ENCODE assay signal across 13 cellular contexts in the genomic region with DNA sequence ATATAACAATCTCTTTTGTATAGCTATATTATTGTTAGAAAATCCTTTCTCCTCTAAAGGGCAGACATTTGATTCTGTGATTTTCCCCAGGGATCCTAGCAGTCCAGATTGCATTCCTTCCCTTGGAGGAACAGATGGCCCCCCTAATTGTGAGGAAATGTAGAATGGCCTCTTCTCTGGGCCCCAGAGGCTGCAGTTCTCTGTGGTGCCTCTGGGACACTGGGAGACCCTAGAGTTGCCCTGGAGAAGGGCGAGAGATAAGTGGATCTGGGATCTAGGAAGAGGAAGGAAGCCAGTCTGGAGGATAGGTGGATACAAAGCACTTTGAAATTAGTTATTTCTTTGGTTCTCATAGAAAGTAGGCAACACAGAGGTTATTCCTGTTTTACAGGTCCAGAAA. TPM values are rescaled to one million over a fixed set of nuclear protein-coding genes. Genes with fewer than 3 reads are reported as not detected.
DNase-seq lines count a peak whose midpoint lies in the region; ATAC-seq and TF ChIP-seq lines count a peak whose summit lies in the region.
"Had no signal": no experiment of that assay in that cellular context is flagged by ENCODE, and none has a peak within 500 bp of the region (broad histone marks: within the 10 kb centered on the region; RNA-seq: fewer than 3 reads in every experiment).

No MANE protein-coding gene starts in this region.

- H3K4me1 ChIP-seq in tibial artery = peaks cover 0 to 25% (median 19%) of the 10 kb centered on the region in 4 donors

- H3K27me3 Mint-ChIP-seq in HFFc6 (ENCODE audit: insufficient read depth) (peaks cover 9% of the 10 kb centered on the region; the same call in 1 of the 2 replicates), nephron (ENCODE audit: low read depth) (no peaks in the 10 kb centered on the region)
- H3K27me3 Mint-ChIP-seq in activated naive CD8-positive, alpha-beta T cell treated with anti-CD3 and anti-CD28 coated beads, Interleukin-2, amount 50 U/mL, for 24 hours = no peaks in the 10 kb centered on the region

- no peaks in the 10 kb centered on the region for H3K9me3 Mint-ChIP-seq in HFFc6
- no peaks in the 10 kb centered on the region for H3K9me3 Mint-ChIP-seq in nephron
- no peaks in the 10 kb centered on the region for H3K9me3 Mint-ChIP-seq in activated naive CD8-positive, alpha-beta T cell treated with anti-CD3 and anti-CD28 coated beads, Interleukin-2, amount 50 U/mL, for 24 hours
- H3K9me3 Mint-ChIP-seq: activated T-helper 2 cell treated with anti-CD3 and anti-CD28 coated beads, Interferon-gamma antibody, Interleukin-2, Interleukin-4, amounts not matched to agents 10 μg/mL and 5 μg/mL and 100 μg/mL, durations not matched to agents 14 hours and 24 hours and 36 hours had no signal

- H3K27ac Mint-ChIP-seq in HFFc6 = no peak overlapping the region
- no peak overlapping the region for H3K27ac Mint-ChIP-seq in nephron
- H3K27ac Mint-ChIP-seq in activated naive CD8-positive, alpha-beta T cell treated with anti-CD3 and anti-CD28 coated beads, Interleukin-2, amount 50 U/mL, for 24 hours = no peak overlapping the region
- H3K27ac Mint-ChIP-seq: activated T-helper 2 cell treated with anti-CD3 and anti-CD28 coated beads, Interferon-gamma antibody, Interleukin-2, Interleukin-4, amounts not matched to agents 10 μg/mL and 5 μg/mL and 100 μg/mL, durations not matched to agents 14 hours and 24 hours and 36 hours had no signal

- H3K4me1 Mint-ChIP-seq in HFFc6 (ENCODE audit: low read depth) (peaks cover 46% of the 10 kb centered on the region), nephron (peaks cover 34% of the 10 kb centered on the region)
- H3K4me1 Mint-ChIP-seq in activated naive CD8-positive, alpha-beta T cell treated with anti-CD3 and anti-CD28 coated beads, Interleukin-2, amount 50 U/mL, for 24 hours = peaks cover 31% of the 10 kb centered on the region

- DNase-seq in DMS114 treated with DMSO at 0.1 percent for 48 hours (lab: John Stamatoyannopoulos, UW; ENCODE audit: unreplicated experiment) (peak; percentile 22), HFFc6 (no peak), tibial artery (no peak), C1 segment of cervical spinal cord (lab: John Stamatoyannopoulos, UW) (no peak)
- no peak for DNase-seq in activated naive CD8-positive, alpha-beta T cell treated with anti-CD3 and anti-CD28 coated beads, Interleukin-2, amount 50 U/mL, for 24 hours
- DNase-seq: activated CD4-positive, CD25-positive, alpha-beta regulatory T cell; DMS79; NCI-H187 treated with DMSO at 0.1 percent for 48 hours had no signal

- no peaks in the 10 kb centered on the region for H3K9me3 ChIP-seq in tibial artery

- TF ChIP-seq CTCF in HFFc6 (IDR thresholded peaks at IDR 0.05) (peak; percentile 30; the same call in 1 of the 2 replicates), VCaP (conservative IDR thresholded peaks at IDR 0.05) (0 out of 2 replicates have a peak, but pooled peaks have one; percentile 6), nephron (IDR thresholded peaks at IDR 0.05; ENCODE audit: unreplicated experiment in 3 of 3) (no peak), tibial artery (IDR thresholded peaks at IDR 0.05) (no peak)

- ATAC-seq in activated naive CD8-positive, alpha-beta T cell treated with anti-CD3 and anti-CD28 coated beads, Interleukin-2, amount 50 U/mL, for 24 hours = no peak

- H3K27ac ChIP-seq in VCaP (no peak overlapping the region), tibial artery (no peak overlapping the region)
- H3K27ac ChIP-seq: cardiac muscle cell had no signal

- intact Hi-C loops in tibial artery (cut with DNase I; ENCODE audit: low total_unique reads) = loop anchor here (10.0 kb wide), 1 partner anchor 72 kb away; a partner anchor contains a TSS

- H3K4me3 Mint-ChIP-seq in HFFc6 (no peak overlapping the region), nephron (peak overlapping the region; percentile 70 to 94 (median 88))
- no peak overlapping the region for H3K4me3 Mint-ChIP-seq in activated naive CD8-positive, alpha-beta T cell treated with anti-CD3 and anti-CD28 coated beads, Interleukin-2, amount 50 U/mL, for 24 hours

- H3K36me3 ChIP-seq in tibial artery = no peaks in the 10 kb centered on the region
- H3K36me3 ChIP-seq: cardiac muscle cell had no signal

- H3K4me3 ChIP-seq in tibial artery = no peak overlapping the region
- H3K4me3 ChIP-seq: cardiac muscle cell had no signal

- H3K27me3 ChIP-seq in tibial artery = no peaks in the 10 kb centered on the region
- H3K27me3 ChIP-seq: cardiac muscle cell had no signal

- no peaks in the 10 kb centered on the region for H3K36me3 Mint-ChIP-seq in HFFc6 (ENCODE audit: low read depth)
- H3K36me3 Mint-ChIP-seq in nephron (ENCODE audit: low read depth) = no peaks in the 10 kb centered on the region
- H3K36me3 Mint-ChIP-seq in activated naive CD8-positive, alpha-beta T cell treated with anti-CD3 and anti-CD28 coated beads, Interleukin-2, amount 50 U/mL, for 24 hours (ENCODE audit: low read depth) = no peaks in the 10 kb centered on the region

RNA-seq across cellular contexts. Expression of a gene that starts 1.9 kb away (rescaled TPM):
- total RNA-seq in HFFc6 (2021; fragmentation: NEBNext Ultra II Directional; extraction: Animal tissue kit (Norgen Biotek cat#: 25700)) = 10 to 100 TPM; 23.3 to 35.3 (median 34.6) TPM

RNA-seq across cellular contexts. Expression of a gene that starts 4.6 kb away (rescaled TPM):
- 1 to 10 TPM in 4 of 6 experiments, under 1 TPM in 2; 0.80 to 1.7 (median 1.2) TPM for total RNA-seq in HFFc6 (2021; fragmentation: NEBNext Ultra II Directional; extraction: Animal tissue kit (Norgen Biotek cat#: 25700))
- total RNA-seq: kidney epithelial cell had no signal

RNA-seq across cellular contexts. Expression of a gene that starts 11.8 kb away (rescaled TPM):
- not detected for total RNA-seq in HFFc6 (2021; fragmentation: NEBNext Ultra II Directional; extraction: Animal tissue kit (Norgen Biotek cat#: 25700))
- total RNA-seq: activated T-helper 2 cell treated with anti-CD3 and anti-CD28 coated beads, Interferon-gamma antibody, Interleukin-2, Interleukin-4, amounts not matched to agents 10 μg/mL and 5 μg/mL and 100 μg/mL, durations not matched to agents 14 hours and 24 hours and 36 hours; cardiac muscle cell; kidney epithelial cell had no signal

RNA-seq across cellular contexts. Expression of a gene that starts 12.3 kb away (rescaled TPM):
- total RNA-seq in HFFc6 (2021; fragmentation: NEBNext Ultra II Directional; extraction: Animal tissue kit (Norgen Biotek cat#: 25700)) = 10 to 100 TPM in 5 of 6 experiments, 1 to 10 TPM in 1; 8.7 to 15.2 (median 12.0) TPM

RNA-seq across cellular contexts. Expression of a gene that starts 25.3 kb away (rescaled TPM):
- total RNA-seq in HFFc6 (2021; fragmentation: NEBNext Ultra II Directional; extraction: Animal tissue kit (Norgen Biotek cat#: 25700)) = 10 to 100 TPM; 38.3 to 48.5 (median 41.7) TPM

Comparison
In these comparisons a context has a peak if more than half of its experiments do, and no peak if none do; other contexts are left out.
1. H3K4me3 Mint-ChIP-seq: peak in nephron (3 of 3); none in HFFc6 (single experiment) and activated naive CD8-positive, alpha-beta T cell treated with anti-CD3 and anti-CD28 coated beads, Interleukin-2, amount 50 U/mL, for 24 hours (single experiment).
2. CTCF ChIP-seq: peak in HFFc6 (single experiment) and VCaP (single experiment); none in nephron (0 of 3) and tibial artery (0 of 2).